In the genomic region with DNA sequence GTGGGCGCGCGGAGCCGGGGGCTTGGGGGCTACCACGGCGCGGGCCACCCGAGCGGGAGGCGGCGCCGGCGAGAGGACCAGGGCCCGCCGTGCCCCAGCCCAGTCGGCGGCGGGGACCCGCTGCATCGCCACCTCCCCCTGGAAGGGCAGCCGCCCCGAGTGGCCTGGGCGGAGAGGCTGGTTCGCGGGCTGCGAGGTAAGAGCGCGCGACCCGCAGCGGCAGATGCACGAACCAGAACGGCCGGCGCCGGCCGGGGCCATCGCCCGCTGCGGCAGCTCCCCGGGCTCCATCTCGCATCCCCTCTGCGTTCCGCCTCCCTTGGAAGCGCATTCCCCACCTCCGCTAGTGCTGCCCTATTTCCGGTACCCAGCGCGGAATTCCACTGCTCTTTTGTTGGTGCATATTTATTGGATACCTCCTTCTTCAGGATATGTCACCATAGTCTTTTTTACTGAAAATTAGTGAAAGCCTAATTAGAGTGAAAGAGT, we compare ENCODE assay signal across 8 cellular contexts. TPM values are rescaled to one million over a fixed set of nuclear protein-coding genes. Genes with fewer than 3 reads are reported as not detected.
A peak's percentile ranks its signal among the peaks of the same experiment; 100 is the strongest.
DNase-seq lines count a peak whose midpoint lies in the region; ATAC-seq and TF ChIP-seq lines count a peak whose summit lies in the region.

No MANE protein-coding gene starts in this region.

- POLR2A ChIA-PET in Panc1 (lab: Charles Lee): no interaction called here

- H2AFZ ChIP-seq in hepatocyte: peak overlapping the region; percentile 38

- WGBS in hepatocyte (ENCODE audit: low lambda C conversion rate, missing lambda C conversion rate): 2% methylated on average over 32 of the region's 49 CpGs
- 1% methylated on average over 49 of the region's 49 CpGs for WGBS in prostate gland

- H3K36me3 ChIP-seq in Panc1 (ENCODE audit: control insufficient read depth, insufficient read depth, low read length): no peaks in the 10 kb centered on the region
- no peaks in the 10 kb centered on the region for H3K36me3 ChIP-seq in hepatocyte (replicated peaks; ENCODE audit: insufficient read depth, low read depth)
- no peaks in the 10 kb centered on the region for H3K36me3 ChIP-seq in prostate gland

- DNase-seq in Caki2 (ENCODE audit: low read depth) (peak; percentile 41), Panc1 (ENCODE audit: low read depth, low spot score) (no peak), astrocyte of the cerebellum (ENCODE audit: low read depth) (no peak), hepatocyte (ENCODE audit: low spot score) (peak; percentile 67), prostate gland (ENCODE audit: low spot score) (peak; percentile 28), NCI-H774 (lab: John Stamatoyannopoulos, UW) (no peak)

- ATAC-seq in GM19324 (IDR thresholded peaks at IDR 0.05; ENCODE audit: low FRiP score, unreplicated experiment): peak; percentile 37
- peak; percentile 28 for ATAC-seq in HG03342 (IDR thresholded peaks at IDR 0.05; ENCODE audit: unreplicated experiment)
- peak; percentile 79 for ATAC-seq in Panc1

- no peak for TF ChIP-seq POLR2A in prostate gland (IDR thresholded peaks at IDR 0.05)

- no TSS peak for BruUV-seq in Panc1 (replicated peaks; lab: Mats Ljungman, UMichigan)

- peaks cover 49% of the 10 kb centered on the region for H3K79me2 ChIP-seq in hepatocyte

- H3K27ac ChIP-seq in Panc1 (ENCODE audit: low read length) (peak overlapping the region; percentile 71; the same call in 1 of the 2 replicates), hepatocyte (peak overlapping the region; percentile 89), prostate gland (peak overlapping the region; percentile 80 to 81)

- no peaks in the 10 kb centered on the region for H3K9me3 ChIP-seq in Panc1 (ENCODE audit: control insufficient read depth, insufficient read depth, low read depth, low read length)
- no peaks in the 10 kb centered on the region for H3K9me3 ChIP-seq in hepatocyte (ENCODE audit: low read depth)
- no peaks in the 10 kb centered on the region for H3K9me3 ChIP-seq in prostate gland

- H3K9me2 ChIP-seq in hepatocyte (replicated peaks; ENCODE audit: insufficient read depth): no peaks in the 10 kb centered on the region

- peak overlapping the region; percentile 80 for H3K4me2 ChIP-seq in hepatocyte

- peaks cover 21% of the 10 kb centered on the region for H4K20me1 ChIP-seq in hepatocyte (ENCODE audit: insufficient read depth, poor library complexity, severe bottlenecking)

- CTCF ChIA-PET in Panc1 (lab: Charles Lee): no interaction called here

- TF ChIP-seq CTCF in Panc1 (IDR thresholded peaks at IDR 0.05) (no peak), astrocyte of the cerebellum (IDR thresholded peaks at IDR 0.05; ENCODE audit: low read depth, low read length, missing control alignments) (no peak), hepatocyte (IDR thresholded peaks at IDR 0.05; ENCODE audit: poor library complexity) (no peak), prostate gland (IDR thresholded peaks at IDR 0.05) (no peak)

- H3K4me3 ChIP-seq in Panc1 (ENCODE audit: low read depth in 2 of 2, low read length in 2 of 2) (peak overlapping the region; percentile 65 to 69), astrocyte of the cerebellum (ENCODE audit: low read depth, low read length) (peak overlapping the region; percentile 70), hepatocyte (peak overlapping the region; percentile 45), prostate gland (peak overlapping the region; percentile 72 to 86)

- H3K27me3 ChIP-seq in Panc1 (ENCODE audit: control insufficient read depth, insufficient read depth, low read length): no peaks in the 10 kb centered on the region
- no peaks in the 10 kb centered on the region for H3K27me3 ChIP-seq in hepatocyte
- no peaks in the 10 kb centered on the region for H3K27me3 ChIP-seq in prostate gland (replicated peaks; ENCODE audit: insufficient read depth)

- peaks cover 7% of the 10 kb centered on the region for H3K4me1 ChIP-seq in Panc1 (ENCODE audit: control insufficient read depth, insufficient read depth, low read length)
- H3K4me1 ChIP-seq in hepatocyte (ENCODE audit: insufficient read depth): peaks cover 9% of the 10 kb centered on the region
- no peaks in the 10 kb centered on the region for H3K4me1 ChIP-seq in prostate gland (replicated peaks)

- in situ Hi-C loops in Caki2 (cut with HindIII; ENCODE audit: low pct_unique_long_range_greater_than_20kb, low sequenced_read_pairs) (no loop called here), Panc1 (cut with HindIII; ENCODE audit: low pct_unique_long_range_greater_than_20kb, low sequenced_read_pairs) (no loop called here), astrocyte of the cerebellum (cut with HindIII; ENCODE audit: low sequenced_read_pairs) (no loop called here)

- intact Hi-C loops in Panc1 (cut with micrococcal nuclease; ENCODE audit: unreplicated experiment): no loop called here
- intact Hi-C loops in prostate gland (cut with DNase I): loop anchor here (10.0 kb wide), 1 partner anchor 517 kb away; the partner anchor contains the start of gene PYURF

RNA-seq across cellular contexts. Expression of gene PKD2, which starts 0.7 kb away (rescaled TPM):
- total RNA-seq in Caki2 (2014; rRNA removed; shearing (Covaris generic); ENCODE audit: low replicate concordance): 16.6 and 38.8 TPM in 2 replicates
- total RNA-seq in Panc1 (2021; ENCODE audit: unreplicated experiment) (21.7 TPM), hepatocyte (32.3 and 36.7 TPM in 2 replicates), prostate gland (10 to 100 TPM; 19.0 to 40.3 TPM)
- polyA plus RNA-seq in Panc1 (2012; ENCODE audit: insufficient read length): 14.7 TPM
- 17.8 and 19.3 TPM in 2 replicates for polyA plus RNA-seq in hepatocyte

RNA-seq across cellular contexts. Expression of gene SPP1, which starts 32.7 kb away (rescaled TPM):
- 7,203 and 7,403 TPM in 2 replicates for total RNA-seq in Caki2 (2014; rRNA removed; shearing (Covaris generic); ENCODE audit: low replicate concordance)
- total RNA-seq in Panc1 (2021; ENCODE audit: unreplicated experiment): 1.6 TPM
- polyA plus RNA-seq in Panc1 (2012; ENCODE audit: insufficient read length): 0.42 TPM
- total RNA-seq in hepatocyte: 175 and 225 TPM in 2 replicates
- 244 and 466 TPM in 2 replicates for polyA plus RNA-seq in hepatocyte
- total RNA-seq in prostate gland: 10 to 100 TPM in 1 of 2 donors, 1 to 10 TPM in 1; 6.4 to 52.0 TPM

Comparison
In these comparisons a context has a peak if more than half of its experiments do, and no peak if none do; other contexts are left out.
1. DNase-seq: peak in Caki2 (single experiment), hepatocyte (single experiment) and prostate gland (single experiment); none in Panc1 (single experiment), astrocyte of the cerebellum (single experiment) and NCI-H774 (single experiment).
2. ATAC-seq: peak in every context shown above with its lines; median percentile 79 in Panc1; 37 in GM19324; 28 in HG03342.
3. RNA of gene SPP1, which starts 32.7 kb away (total RNA-seq): 7,203 to 7,403 TPM in Caki2; 175 to 225 TPM in hepatocyte, 6.4 to 52.0 TPM in prostate gland and 1.6 TPM in Panc1 (single experiment); every median in the first group is over 10 times any median in the second.
4. Peak in every context shown above with its lines, with median percentiles within 50 percentile points of each other: H3K27ac ChIP-seq and H3K4me3 ChIP-seq.